13 cellular contexts compared by ENCODE assay signal in genomic region chr11:71505001-71505400, GRCh38.
DNase-seq lines count a peak whose midpoint lies in the region; ATAC-seq, FAIRE-seq and TF ChIP-seq lines count a peak whose summit lies in the region.
"Had no signal": no experiment of that assay in that cellular context is flagged by ENCODE, and none has a peak within 500 bp of the region (broad histone marks: within the 10 kb centered on the region; RNA-seq: fewer than 3 reads in every experiment).

No MANE protein-coding gene starts in this region.

- peaks cover 0 to 16% (median 0%) of the 10 kb centered on the region in 11 experiments; a peak in 4 of 22 replicates for H4K20me1 ChIP-seq in BLaER1 treated with 17β-estradiol and CSF1 and Interleukin-3, amounts not matched to agents 10 nM and 100 nM

- H3K4me1 ChIP-seq in BLaER1 treated with 17β-estradiol and CSF1 and Interleukin-3, amounts not matched to agents 10 nM and 100 nM = peaks cover 35 to 73% (median 69%) of the 10 kb centered on the region in 10 experiments

- DNase-seq in NCI-H1105 treated with DMSO at 0.1 percent for 48 hours (lab: John Stamatoyannopoulos, UW) (peak; percentile 16), medulla oblongata (ENCODE audit: extremely low spot score) (peak; percentile 3), caudate nucleus (lab: John Stamatoyannopoulos, UW) (no peak), RCC 7860 (ENCODE audit: low spot score) (no peak)
- DNase-seq: CD8-positive, alpha-beta memory T cell; MM.1S; T-helper 1 cell had no signal

- H3K27ac ChIP-seq in BLaER1 treated with 17β-estradiol and CSF1 and Interleukin-3, amounts not matched to agents 10 nM and 100 nM = peak overlapping the region in 7 of 11 experiments; percentile 20 to 74 (median 49); a peak in 12 of 22 replicates
- no peak overlapping the region for H3K27ac ChIP-seq in caudate nucleus (ENCODE audit: low read depth, low read length)
- H3K27ac ChIP-seq: PC-9 had no signal

- no peak; the same call in 2 of the 3 replicates for ATAC-seq in SK-N-SH treated with all-trans-retinoic acid at 6 μM for 48 hours
- ATAC-seq in HG03342 (IDR thresholded peaks at IDR 0.05; ENCODE audit: unreplicated experiment) = no peak
- no peak for ATAC-seq in GM19324 (IDR thresholded peaks at IDR 0.05; ENCODE audit: low FRiP score, unreplicated experiment)
- ATAC-seq: HepG2 had no signal

- no peak overlapping the region; a peak in 1 of 20 replicates for H3K4me3 ChIP-seq in BLaER1 treated with 17β-estradiol and CSF1 and Interleukin-3, amounts not matched to agents 10 nM and 100 nM
- H3K4me3 ChIP-seq: PC-9 had no signal

- H3K9me3 ChIP-seq in BLaER1 treated with 17β-estradiol and CSF1 and Interleukin-3, amounts not matched to agents 10 nM and 100 nM (replicated peaks in 1 of 11) = peaks cover 20 to 32% (median 22%) of the 10 kb centered on the region in 11 experiments

- H3K9ac ChIP-seq in BLaER1 treated with 17β-estradiol and CSF1 and Interleukin-3, amounts not matched to agents 10 nM and 100 nM = peak overlapping the region in 3 of 11 experiments; percentile 9 to 58 (median 57); a peak in 2 of 22 replicates

- peak overlapping the region; percentile 48 to 97 (median 79); a peak in 21 of 22 replicates for H3K4me2 ChIP-seq in BLaER1 treated with 17β-estradiol and CSF1 and Interleukin-3, amounts not matched to agents 10 nM and 100 nM

- no peaks in the 10 kb centered on the region for H3K27me3 ChIP-seq in BLaER1 treated with 17β-estradiol and CSF1 and Interleukin-3, amounts not matched to agents 10 nM and 100 nM

- FAIRE-seq in RCC 7860 (lab: Jason Lieb, UNC) = no peak
- FAIRE-seq: HepG2 had no signal

- H3K36me3 ChIP-seq in BLaER1 treated with 17β-estradiol and CSF1 and Interleukin-3, amounts not matched to agents 10 nM and 100 nM = peaks cover 20 to 74% (median 32%) of the 10 kb centered on the region in 11 experiments

TF ChIP-seq in SK-N-SH treated with all-trans-retinoic acid at 6 μM for 48 hours, 23 proteins besides CTCF, POLR2A, EP300 and RAD21:
- TF ChIP-seq OSR1 (CRISPR knock-in tag; IDR thresholded peaks at IDR 0.05) (no peak), TCF4 (CRISPR knock-in tag; IDR thresholded peaks at IDR 0.05; ENCODE audit: borderline replicate concordance) (0 out of 2 replicates have a peak, but pooled peaks have one; percentile 9), ISL1 (CRISPR knock-in tag; IDR thresholded peaks at IDR 0.05) (peak; percentile 41; the same call in 1 of the 2 replicates), RARB (CRISPR knock-in tag; IDR thresholded peaks at IDR 0.05) (no peak), BACH2 (CRISPR knock-in tag; IDR thresholded peaks at IDR 0.05; ENCODE audit: borderline replicate concordance) (no peak), ZNF8 (CRISPR knock-in tag; IDR thresholded peaks at IDR 0.05) (no peak), SNAI2 (CRISPR knock-in tag; IDR thresholded peaks at IDR 0.05) (no peak), ZC3H10 (CRISPR knock-in tag; IDR thresholded peaks at IDR 0.05) (no peak)

Comparison
In these comparisons a context has a peak if more than half of its experiments do, and no peak if none do; other contexts are left out.
1. DNase-seq: peak in NCI-H1105 treated with DMSO at 0.1 percent for 48 hours (single experiment) and medulla oblongata (single experiment); none in caudate nucleus (0 of 61) and RCC 7860 (single experiment).